24 cellular contexts compared by ENCODE assay signal in the genomic region with DNA sequence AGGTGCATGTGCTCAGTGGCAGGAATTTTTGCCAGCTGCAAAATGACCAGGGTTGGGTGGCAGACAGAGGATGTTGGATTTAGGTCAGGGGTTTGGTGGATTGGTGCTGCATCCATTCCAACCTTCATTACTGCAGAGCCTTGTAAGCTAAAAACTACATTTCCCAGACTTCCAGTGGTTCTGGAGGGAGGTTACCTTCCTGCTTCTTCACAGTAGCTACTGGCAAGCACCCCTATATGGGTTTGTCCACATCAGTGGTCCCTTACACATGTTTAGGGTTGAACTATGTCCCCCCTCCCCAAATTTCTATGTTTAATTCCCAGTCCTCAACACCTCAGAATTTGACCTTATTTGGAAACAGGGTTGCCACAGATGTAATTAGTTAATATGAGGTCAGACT. TPM values are rescaled to one million over a fixed set of nuclear protein-coding genes. Genes with fewer than 3 reads are reported as not detected.
DNase-seq lines count a peak whose midpoint lies in the region; ATAC-seq, FAIRE-seq and TF ChIP-seq lines count a peak whose summit lies in the region.
"Had no signal": no experiment of that assay in that cellular context is flagged by ENCODE, and none has a peak within 500 bp of the region (broad histone marks: within the 10 kb centered on the region; RNA-seq: fewer than 3 reads in every experiment).

No MANE protein-coding gene starts in this region.

- H3F3A ChIP-seq in neural progenitor cell (ENCODE audit: low read depth), result no peaks in the 10 kb centered on the region

- H3K79me2 ChIP-seq in Karpas-422 (ENCODE audit: low read length), result no peaks in the 10 kb centered on the region
- no peaks in the 10 kb centered on the region for H3K79me2 ChIP-seq in neural progenitor cell (ENCODE audit: low read depth)
- no peaks in the 10 kb centered on the region for H3K79me2 ChIP-seq in mammary epithelial cell (ENCODE audit: insufficient read depth, low read length)

- TF ChIP-seq CTCF in A673 (conservative IDR thresholded peaks at IDR 0.05; ENCODE audit: low read depth, low read length) (no peak), esophagus muscularis mucosa (IDR thresholded peaks at IDR 0.05) (no peak), neural progenitor cell (IDR thresholded peaks at IDR 0.05) (no peak), mammary epithelial cell (conservative IDR thresholded peaks at IDR 0.05 in 1 of 2, IDR thresholded peaks at IDR 0.05 in 1 of 2; ENCODE audit: extremely low read depth in 1 of 2, insufficient read depth in 1 of 2, low read depth in 1 of 2, low read length in 2 of 2) (no peak), pancreas (IDR thresholded peaks at IDR 0.05) (no peak)

- peaks cover 29% of the 10 kb centered on the region for H3K4me1 Mint-ChIP-seq in neural progenitor cell
- H3K4me1 Mint-ChIP-seq: activated naive CD8-positive, alpha-beta T cell treated with anti-CD3 and anti-CD28 coated beads, Interleukin-2, amount 10 ng/mL, durations not matched to agents 7 days and 5 days had no signal

- no peak for TF ChIP-seq EP300 in esophagus muscularis mucosa (IDR thresholded peaks at IDR 0.05)

- H2AFZ ChIP-seq in Karpas-422 (ENCODE audit: low read length) (no peak overlapping the region), neural progenitor cell (replicated peaks) (no peak overlapping the region), mammary epithelial cell (ENCODE audit: low read depth, low read length) (no peak overlapping the region)

- dilution Hi-C loops in mammary epithelial cell (cut with HindIII; ENCODE audit: low sequenced_read_pairs), result no loop called here

- POLR2A ChIA-PET in A673 (lab: Charles Lee; ENCODE audit: low non-redundant PET), result no interaction called here

- BruUV-seq in A673 (replicated peaks; lab: Mats Ljungman, UMichigan), result no TSS peak
- BruUV-seq in mammary epithelial cell (replicated peaks; lab: Mats Ljungman, UMichigan), result no TSS peak

- H4K20me1 ChIP-seq in Karpas-422 (ENCODE audit: insufficient read depth, low read depth, low read length) (no peaks in the 10 kb centered on the region), neural progenitor cell (ENCODE audit: low read depth) (no peaks in the 10 kb centered on the region), mammary epithelial cell (ENCODE audit: insufficient read depth, low read length) (no peaks in the 10 kb centered on the region)

- no peak overlapping the region for H3K4me3 Mint-ChIP-seq in neural progenitor cell
- H3K4me3 Mint-ChIP-seq: activated naive CD8-positive, alpha-beta T cell treated with anti-CD3 and anti-CD28 coated beads, Interleukin-2, amount 10 ng/mL, durations not matched to agents 7 days and 5 days; CD4-positive, alpha-beta T cell; T-helper 2 cell treated with Interferon-gamma antibody and Interleukin-4, amounts not matched to agents 5 μg/mL and 100 μg/mL, for 36 hours had no signal

- H3K9me2 ChIP-seq in Karpas-422 (replicated peaks; ENCODE audit: insufficient read depth, low read length), result no peaks in the 10 kb centered on the region

- CTCF ChIA-PET in A673 (lab: Charles Lee), result no interaction called here
- CTCF ChIA-PET in mammary epithelial cell (lab: Charles Lee; ENCODE audit: low non-redundant PET), result no interaction called here

- DNase-seq in A673 (ENCODE audit: low spot score) (peak; percentile 21), Karpas-422 (peak; percentile 52), esophagus muscularis mucosa (ENCODE audit: extremely low spot score) (no peak), neural progenitor cell (ENCODE audit: low spot score) (peak; percentile 37), mammary epithelial cell (no peak), pancreas (no peak)
- DNase-seq in activated effector memory CD4-positive, alpha-beta T cell treated with anti-CD3 and anti-CD28 coated beads, Interleukin-2, amount 50 U/mL, for 16 hours, result no peak
- DNase-seq: activated CD4-positive, CD25-positive, alpha-beta regulatory T cell treated with anti-CD3 and anti-CD28 coated beads, Interleukin-2, amount 50 U/mL, for 72 hours; activated naive CD8-positive, alpha-beta T cell treated with anti-CD3 and anti-CD28 coated beads, Interleukin-2, amount 10 ng/mL, durations not matched to agents 7 days and 5 days; body of pancreas; CD4-positive, alpha-beta T cell; DMS53; hippocampal formation; kidney glomerular epithelial cell; mucosa of descending colon; NCI-H1436 treated with DMSO at 0.1 percent for 48 hours; NCI-H748 treated with DMSO at 0.1 percent for 48 hours; PC-3 had no signal

- no peak overlapping the region for H3K9ac ChIP-seq in Karpas-422 (ENCODE audit: low read length)
- no peak overlapping the region for H3K9ac ChIP-seq in neural progenitor cell
- no peak overlapping the region for H3K9ac ChIP-seq in mammary epithelial cell (ENCODE audit: insufficient read depth, low read length)

- H3K27me3 ChIP-seq in A673 (replicated peaks; ENCODE audit: insufficient read depth, low read depth, low read length, poor library complexity) (peaks cover 10% of the 10 kb centered on the region), Karpas-422 (ENCODE audit: low read length) (no peaks in the 10 kb centered on the region; the same call in 1 of the 2 replicates), esophagus muscularis mucosa (no peaks in the 10 kb centered on the region), neural progenitor cell (no peaks in the 10 kb centered on the region), mammary epithelial cell (ENCODE audit: insufficient read depth, low read length) (no peaks in the 10 kb centered on the region), pancreas (no peaks in the 10 kb centered on the region)
- H3K27me3 ChIP-seq: body of pancreas, SJSA1, suprapubic skin had no signal

- H3K27ac ChIP-seq in A673 (ENCODE audit: low read depth, low read length, poor library complexity, severe bottlenecking), result no peak overlapping the region
- H3K27ac ChIP-seq in Karpas-422 (ENCODE audit: low read length), result no peak overlapping the region
- H3K27ac ChIP-seq in esophagus muscularis mucosa (replicated peaks in 1 of 4), result peak overlapping the region; percentile 66 to 77 (median 73)
- H3K27ac ChIP-seq in neural progenitor cell, result no peak overlapping the region
- no peak overlapping the region for H3K27ac ChIP-seq in mammary epithelial cell (ENCODE audit: insufficient read depth, low read depth, low read length)
- H3K27ac ChIP-seq in pancreas, result no peak overlapping the region
- H3K27ac ChIP-seq: body of pancreas, SJSA1, suprapubic skin had no signal

- in situ Hi-C loops in mammary epithelial cell (cut with MboI; ENCODE audit: low sequenced_read_pairs in 2 of 2), result no loop called here

- H3K4me1 ChIP-seq in A673 (ENCODE audit: insufficient read depth, low read length, poor library complexity, severe bottlenecking) (peaks cover 7% of the 10 kb centered on the region), Karpas-422 (ENCODE audit: low read length) (peaks cover 9% of the 10 kb centered on the region), esophagus muscularis mucosa (peaks cover 0 to 30% (median 30%) of the 10 kb centered on the region in 4 donors), neural progenitor cell (peaks cover 8% of the 10 kb centered on the region), mammary epithelial cell (ENCODE audit: insufficient read depth, low read length) (peaks cover 3% of the 10 kb centered on the region), pancreas (no peaks in the 10 kb centered on the region)
- H3K4me1 ChIP-seq: body of pancreas, suprapubic skin had no signal

- no peaks in the 10 kb centered on the region for H3K9me3 Mint-ChIP-seq in neural progenitor cell
- H3K9me3 Mint-ChIP-seq: activated naive CD8-positive, alpha-beta T cell treated with anti-CD3 and anti-CD28 coated beads, Interleukin-2, amount 10 ng/mL, durations not matched to agents 7 days and 5 days; CD4-positive, alpha-beta T cell; T-helper 2 cell treated with Interferon-gamma antibody and Interleukin-4, amounts not matched to agents 5 μg/mL and 100 μg/mL, for 36 hours had no signal

- TF ChIP-seq POLR2A in esophagus muscularis mucosa (IDR thresholded peaks at IDR 0.05; ENCODE audit: low read depth), result no peak

- ATAC-seq in HG03442 (IDR thresholded peaks at IDR 0.05; ENCODE audit: unreplicated experiment) (no peak), pancreas (no peak)
- ATAC-seq: body of pancreas, mucosa of descending colon, PC-3 had no signal

- FAIRE-seq in pancreas (lab: Jason Lieb, UNC), result no peak

- no peaks in the 10 kb centered on the region for H3K36me3 Mint-ChIP-seq in neural progenitor cell
- H3K36me3 Mint-ChIP-seq: activated naive CD8-positive, alpha-beta T cell treated with anti-CD3 and anti-CD28 coated beads, Interleukin-2, amount 10 ng/mL, durations not matched to agents 7 days and 5 days had no signal

- H3K36me3 ChIP-seq in A673 (ENCODE audit: insufficient read depth, low read length, poor library complexity, severe bottlenecking) (no peaks in the 10 kb centered on the region), Karpas-422 (ENCODE audit: insufficient read depth, low read length) (no peaks in the 10 kb centered on the region), esophagus muscularis mucosa (no peaks in the 10 kb centered on the region), neural progenitor cell (no peaks in the 10 kb centered on the region), mammary epithelial cell (ENCODE audit: insufficient read depth, low read length) (no peaks in the 10 kb centered on the region), pancreas (no peaks in the 10 kb centered on the region)
- H3K36me3 ChIP-seq: SJSA1, suprapubic skin had no signal

- no peak overlapping the region for H3K4me3 ChIP-seq in A673 (ENCODE audit: low read depth, low read length, poor library complexity, severe bottlenecking)
- H3K4me3 ChIP-seq in Karpas-422 (ENCODE audit: low read length), result no peak overlapping the region
- no peak overlapping the region for H3K4me3 ChIP-seq in esophagus muscularis mucosa
- H3K4me3 ChIP-seq in neural progenitor cell, result no peak overlapping the region
- no peak overlapping the region for H3K4me3 ChIP-seq in mammary epithelial cell (replicated peaks in 1 of 3; ENCODE audit: insufficient read depth in 1 of 3, low read depth in 2 of 3, low read length in 3 of 3)
- H3K4me3 ChIP-seq in pancreas, result no peak overlapping the region
- H3K4me3 ChIP-seq: body of pancreas, mucosa of descending colon, SJSA1, suprapubic skin had no signal

- H3K9me3 ChIP-seq in A673 (ENCODE audit: low read depth, low read length, poor library complexity, severe bottlenecking), result no peaks in the 10 kb centered on the region
- H3K9me3 ChIP-seq in Karpas-422 (ENCODE audit: low read length), result no peaks in the 10 kb centered on the region
- H3K9me3 ChIP-seq in esophagus muscularis mucosa, result no peaks in the 10 kb centered on the region
- H3K9me3 ChIP-seq in neural progenitor cell (ENCODE audit: low read depth), result no peaks in the 10 kb centered on the region
- no peaks in the 10 kb centered on the region for H3K9me3 ChIP-seq in mammary epithelial cell (replicated peaks; ENCODE audit: insufficient read depth, low read length)
- no peaks in the 10 kb centered on the region for H3K9me3 ChIP-seq in pancreas
- H3K9me3 ChIP-seq: body of pancreas, mucosa of descending colon, SJSA1, suprapubic skin had no signal

- H3K27me3 Mint-ChIP-seq in neural progenitor cell (ENCODE audit: insufficient read depth, low read depth), result peaks cover 7% of the 10 kb centered on the region
- H3K27me3 Mint-ChIP-seq: CD4-positive, alpha-beta T cell had no signal

- intact Hi-C loops in A673 (cut with micrococcal nuclease; ENCODE audit: unreplicated experiment) (no loop called here), esophagus muscularis mucosa (cut with DNase I) (no loop called here), mammary epithelial cell (cut with micrococcal nuclease) (no loop called here), pancreas (cut with DNase I) (no loop called here)

- H3K27ac Mint-ChIP-seq in neural progenitor cell, result no peak overlapping the region
- H3K27ac Mint-ChIP-seq: activated naive CD8-positive, alpha-beta T cell treated with anti-CD3 and anti-CD28 coated beads, Interleukin-2, amount 10 ng/mL, durations not matched to agents 7 days and 5 days; CD4-positive, alpha-beta T cell; T-helper 2 cell treated with Interferon-gamma antibody and Interleukin-4, amounts not matched to agents 5 μg/mL and 100 μg/mL, for 36 hours had no signal

- H3K4me2 ChIP-seq in Karpas-422 (ENCODE audit: low read depth, low read length, poor library complexity, severe bottlenecking) (no peak overlapping the region), neural progenitor cell (no peak overlapping the region), mammary epithelial cell (ENCODE audit: insufficient read depth, low read depth, low read length) (no peak overlapping the region)

RNA-seq across cellular contexts. Expression of a gene that starts 20.7 kb away (rescaled TPM):
- total RNA-seq in A673 (2021), result not detected in 2 replicates
- total RNA-seq in Karpas-422 (2014; rRNA removed; shearing (Covaris generic); ENCODE audit: low replicate concordance), result not detected in 2 replicates
- total RNA-seq in esophagus muscularis mucosa, result 10 to 100 TPM in 2 of 4 donors, 1 to 10 TPM in 2; 2.5 to 20.3 (median 8.0) TPM
- total RNA-seq in neural progenitor cell (ENCODE audit: low replicate concordance), result not detected in 2 replicates
- total RNA-seq in mammary epithelial cell, result under 1 TPM in 1 of 2 donors, not detected in 1; 0.50 TPM
- not detected for polyA plus RNA-seq in mammary epithelial cell
- polyA minus RNA-seq in mammary epithelial cell, result not detected
- total RNA-seq in pancreas, result not detected
- not detected for polyA plus RNA-seq in pancreas
- total RNA-seq: activated naive CD8-positive, alpha-beta T cell treated with anti-CD3 and anti-CD28 coated beads, Interleukin-2, amount 10 ng/mL, durations not matched to agents 7 days and 5 days; body of pancreas; CD4-positive, alpha-beta T cell; MCF 10A; PC-3; pulmonary artery endothelial cell; suprapubic skin had no signal

RNA-seq across cellular contexts. Expression of a gene that starts 41.9 kb away (rescaled TPM):
- 1.8 and 2.9 TPM in 2 replicates for total RNA-seq in A673 (2021)
- 18.4 and 51.6 TPM in 2 replicates for total RNA-seq in Karpas-422 (2014; rRNA removed; shearing (Covaris generic); ENCODE audit: low replicate concordance)
- total RNA-seq in esophagus muscularis mucosa, result 1 to 10 TPM; 4.0 to 5.8 (median 4.7) TPM
- 16.4 and 28.3 TPM in 2 replicates for total RNA-seq in neural progenitor cell (ENCODE audit: low replicate concordance)
- 10 to 100 TPM in 1 of 2 donors, 1 to 10 TPM in 1; 6.8 to 10.2 TPM for total RNA-seq in mammary epithelial cell
- 17.2 TPM for polyA plus RNA-seq in mammary epithelial cell
- polyA minus RNA-seq in mammary epithelial cell, result 7.8 TPM
- total RNA-seq in pancreas, result 1 to 10 TPM; 2.1 to 7.2 (median 3.1) TPM
- 10 to 100 TPM in 1 of 2 donors, 1 to 10 TPM in 1; 5.8 to 11.5 TPM for polyA plus RNA-seq in pancreas

RNA-seq across cellular contexts. Expression of a gene that starts 54.5 kb away (rescaled TPM):
- total RNA-seq in A673 (2021), result 33.2 and 37.2 TPM in 2 replicates
- 16.3 and 22.0 TPM in 2 replicates for total RNA-seq in Karpas-422 (2014; rRNA removed; shearing (Covaris generic); ENCODE audit: low replicate concordance)
- 10 to 100 TPM in 1 of 4 donors, 1 to 10 TPM in 3; 7.8 to 14.9 (median 8.7) TPM for total RNA-seq in esophagus muscularis mucosa
- 27.0 and 42.5 TPM in 2 replicates for total RNA-seq in neural progenitor cell (ENCODE audit: low replicate concordance)
- 10 to 100 TPM; 50.2 to 61.6 TPM for total RNA-seq in mammary epithelial cell
- polyA plus RNA-seq in mammary epithelial cell, result 13.0 TPM
- polyA minus RNA-seq in mammary epithelial cell, result 27.5 TPM
- total RNA-seq in pancreas, result 1 to 10 TPM; 3.7 to 9.0 (median 5.7) TPM
- polyA plus RNA-seq in pancreas, result 1 to 10 TPM; 2.1 to 4.4 TPM

Comparison
In these comparisons a context has a peak if more than half of its experiments do, and no peak if none do; other contexts are left out.
1. DNase-seq: peak in A673 (single experiment), Karpas-422 (single experiment) and neural progenitor cell (single experiment); none in esophagus muscularis mucosa (single experiment), activated effector memory CD4-positive, alpha-beta T cell treated with anti-CD3 and anti-CD28 coated beads, Interleukin-2, amount 50 U/mL, for 16 hours (single experiment), mammary epithelial cell (single experiment) and pancreas (0 of 6).
2. H3K27ac ChIP-seq: peak in esophagus muscularis mucosa (4 of 4); none in A673 (single experiment), Karpas-422 (single experiment), neural progenitor cell (single experiment), mammary epithelial cell (single experiment) and pancreas (0 of 4).